15 cellular contexts compared by ENCODE assay signal in genomic region chr15:53384417-53384816, GRCh38.
DNase-seq lines count a peak whose midpoint lies in the region; ATAC-seq and TF ChIP-seq lines count a peak whose summit lies in the region.
"Had no signal": no experiment of that assay in that cellular context is flagged by ENCODE, and none has a peak within 500 bp of the region (broad histone marks: within the 10 kb centered on the region; RNA-seq: fewer than 3 reads in every experiment).

No MANE protein-coding gene starts in this region.

- H3K27me3 ChIP-seq in body of pancreas (no peaks in the 10 kb centered on the region), osteoblast (ENCODE audit: insufficient read depth, low read length) (no peaks in the 10 kb centered on the region)

- H2AFZ ChIP-seq in osteoblast (ENCODE audit: low read length): no peak overlapping the region

- H3K27me3 Mint-ChIP-seq in osteocyte (ENCODE audit: unreplicated experiment): no peaks in the 10 kb centered on the region
- H3K27me3 Mint-ChIP-seq: activated CD4-positive, alpha-beta memory T cell treated with anti-CD3 and anti-CD28 coated beads, Interleukin-2, amount 10 ng/mL, durations not matched to agents 7 days and 5 days; stimulated activated naive CD8-positive, alpha-beta T cell treated with anti-CD3 and anti-CD28 coated beads, Interleukin-15, Interleukin-2, amounts not matched to agents 100 ng/mL and 50 ng/mL, for 24 hours had no signal

- peak; percentile 50 for TF ChIP-seq CTCF in GM12864 (IDR thresholded peaks at IDR 0.05; ENCODE audit: low read depth, low read length, missing control alignments)
- peak; percentile 42 for TF ChIP-seq CTCF in NB4 (IDR thresholded peaks at IDR 0.05; ENCODE audit: low read depth, low read length)
- peak; percentile 38 to 76 (median 61) for TF ChIP-seq CTCF in body of pancreas (IDR thresholded peaks at IDR 0.05)
- peak; percentile 11 for TF ChIP-seq CTCF in osteocyte (IDR thresholded peaks at IDR 0.05)
- no peak for TF ChIP-seq CTCF in osteoblast (IDR thresholded peaks at IDR 0.05; ENCODE audit: extremely low read depth, low read depth, low read length)

- H3K36me3 ChIP-seq in body of pancreas (replicated peaks in 1 of 2; ENCODE audit: insufficient read depth in 1 of 2, low read depth in 2 of 2) (no peaks in the 10 kb centered on the region), osteoblast (ENCODE audit: insufficient read depth, low read length) (no peaks in the 10 kb centered on the region)
- H3K36me3 ChIP-seq: left ventricle myocardium inferior had no signal

- ATAC-seq in body of pancreas: peak; percentile 82
- ATAC-seq in HG03354 (IDR thresholded peaks at IDR 0.05; ENCODE audit: poor library complexity, severe bottlenecking, unreplicated experiment): no peak

- H3K4me3 ChIP-seq in GM12864 (ENCODE audit: low read depth, low read length) (no peak overlapping the region), NB4 (ENCODE audit: low read depth, low read length) (no peak overlapping the region), body of pancreas (no peak overlapping the region), osteoblast (ENCODE audit: insufficient read depth, low read length) (no peak overlapping the region)
- H3K4me3 ChIP-seq: left ventricle myocardium inferior had no signal

- no peaks in the 10 kb centered on the region for H3K36me3 Mint-ChIP-seq in osteocyte (ENCODE audit: unreplicated experiment)

- WGBS in body of pancreas, 2 donors: 39 to 48% methylated on average over 3 of the region's 3 CpGs

- H3K4me2 ChIP-seq in osteoblast (ENCODE audit: insufficient read depth, low read length): no peak overlapping the region

- no peaks in the 10 kb centered on the region for H3K9me3 Mint-ChIP-seq in osteocyte (ENCODE audit: unreplicated experiment)
- H3K9me3 Mint-ChIP-seq: activated CD4-positive, alpha-beta memory T cell treated with anti-CD3 and anti-CD28 coated beads, Interleukin-2, amount 10 ng/mL, durations not matched to agents 7 days and 5 days; activated naive CD4-positive, alpha-beta T cell treated with anti-CD3 and anti-CD28 coated beads for 36 hours; T-helper 1 cell treated with Interleukin-12 subunit alpha and Interleukin-12 subunit beta and Interleukin-4 antibody, amounts not matched to agents 30 μg/mL and 1 μg/mL, for 36 hours had no signal

- no peak for DNase-seq in GM12864 (ENCODE audit: low read depth)
- peak; percentile 3 for DNase-seq in NB4 (ENCODE audit: low read depth)
- DNase-seq in body of pancreas: peak; percentile 38 to 59 (median 49)
- DNase-seq in osteocyte (ENCODE audit: extremely low spot score, unreplicated experiment): no peak
- no peak for DNase-seq in GF-D8 (lab: John Stamatoyannopoulos, UW)
- DNase-seq in T-helper 1 cell: no peak
- no peak for DNase-seq in osteoblast (ENCODE audit: insufficient read length, low spot score, missing footprints)
- DNase-seq: activated CD4-positive, alpha-beta memory T cell treated with anti-CD3 and anti-CD28 coated beads, Interleukin-2, amount 10 ng/mL, durations not matched to agents 7 days and 5 days; activated naive CD4-positive, alpha-beta T cell treated with anti-CD3 and anti-CD28 coated beads for 36 hours; DMS79 treated with DMSO at 0.1 percent for 48 hours; HCEC 1CT; left ventricle myocardium inferior had no signal

- intact Hi-C loops in body of pancreas (cut with DNase I): no loop called here

- H3K4me1 Mint-ChIP-seq in osteocyte (ENCODE audit: unreplicated experiment): no peaks in the 10 kb centered on the region
- H3K4me1 Mint-ChIP-seq: activated CD4-positive, alpha-beta memory T cell treated with anti-CD3 and anti-CD28 coated beads, Interleukin-2, amount 10 ng/mL, durations not matched to agents 7 days and 5 days had no signal

- H3K4me1 ChIP-seq in body of pancreas (peaks cover 10% of the 10 kb centered on the region), osteoblast (ENCODE audit: insufficient read depth, low read length) (no peaks in the 10 kb centered on the region)
- H3K4me1 ChIP-seq: left ventricle myocardium inferior had no signal

- H3K79me2 ChIP-seq in osteoblast (ENCODE audit: insufficient read depth, low read length): no peaks in the 10 kb centered on the region

- H3K27ac ChIP-seq in body of pancreas (no peak overlapping the region), osteoblast (ENCODE audit: low read depth, low read length) (no peak overlapping the region)
- H3K27ac ChIP-seq: left ventricle myocardium inferior had no signal

- H3K4me3 Mint-ChIP-seq in osteocyte (ENCODE audit: unreplicated experiment): no peak overlapping the region
- H3K4me3 Mint-ChIP-seq: activated CD4-positive, alpha-beta memory T cell treated with anti-CD3 and anti-CD28 coated beads, Interleukin-2, amount 10 ng/mL, durations not matched to agents 7 days and 5 days; activated naive CD4-positive, alpha-beta T cell treated with anti-CD3 and anti-CD28 coated beads for 36 hours; stimulated activated naive CD8-positive, alpha-beta T cell treated with anti-CD3 and anti-CD28 coated beads, Interleukin-15, Interleukin-2, amounts not matched to agents 100 ng/mL and 50 ng/mL, for 24 hours; T-helper 1 cell treated with Interleukin-12 subunit alpha and Interleukin-12 subunit beta and Interleukin-4 antibody, amounts not matched to agents 30 μg/mL and 1 μg/mL, for 36 hours had no signal

- H3K27ac Mint-ChIP-seq in osteocyte (ENCODE audit: unreplicated experiment): no peak overlapping the region
- H3K27ac Mint-ChIP-seq: activated CD4-positive, alpha-beta memory T cell treated with anti-CD3 and anti-CD28 coated beads, Interleukin-2, amount 10 ng/mL, durations not matched to agents 7 days and 5 days; activated naive CD4-positive, alpha-beta T cell treated with anti-CD3 and anti-CD28 coated beads for 36 hours; stimulated activated naive CD8-positive, alpha-beta T cell treated with anti-CD3 and anti-CD28 coated beads, Interleukin-15, Interleukin-2, amounts not matched to agents 100 ng/mL and 50 ng/mL, for 24 hours; T-helper 1 cell treated with Interleukin-12 subunit alpha and Interleukin-12 subunit beta and Interleukin-4 antibody, amounts not matched to agents 30 μg/mL and 1 μg/mL, for 36 hours had no signal

- H4K20me1 ChIP-seq in osteoblast (ENCODE audit: insufficient read depth, low read length): no peaks in the 10 kb centered on the region

- TF ChIP-seq POLR2A in NB4 (IDR thresholded peaks at IDR 0.05; ENCODE audit: extremely low read depth, insufficient read length) (no peak), body of pancreas (IDR thresholded peaks at IDR 0.05) (no peak)

- H3K9me3 ChIP-seq in body of pancreas (no peaks in the 10 kb centered on the region), osteoblast (ENCODE audit: low read depth, low read length) (peaks cover 2% of the 10 kb centered on the region)

Comparison
In these comparisons a context has a peak if more than half of its experiments do, and no peak if none do; other contexts are left out.
1. DNase-seq: peak in NB4 (single experiment) and body of pancreas (4 of 4); none in GM12864 (single experiment), osteocyte (single experiment), GF-D8 (single experiment), T-helper 1 cell (0 of 5) and osteoblast (single experiment).